Comparison of ENCODE assay signal across 1 cellular context in genomic region chr7:126185959-126186580, GRCh38.
TF ChIP-seq lines count a peak whose summit lies in the region.

No MANE protein-coding gene starts in this region.

TF ChIP-seq in H1, 55 proteins besides CTCF, POLR2A, EP300 and RAD21 (continued from another document):
- no peak for TF ChIP-seq CHD7 (IDR thresholded peaks at IDR 0.05; ENCODE audit: insufficient replicate concordance, low read length)
- no peak for TF ChIP-seq NRF1 (IDR thresholded peaks at IDR 0.05; ENCODE audit: low read depth, low read length)
- no peak for TF ChIP-seq KDM5A (IDR thresholded peaks at IDR 0.05; ENCODE audit: low read length)
- no peak for TF ChIP-seq KDM4A (IDR thresholded peaks at IDR 0.05; ENCODE audit: low read depth, low read length, severe bottlenecking)
- no peak for TF ChIP-seq EZH2 (IDR thresholded peaks at IDR 0.05; ENCODE audit: low read depth, low read length, severe bottlenecking)
- TF ChIP-seq TAF1 (IDR thresholded peaks at IDR 0.05; ENCODE audit: low read depth, low read length) = no peak
- TF ChIP-seq BCL11A (IDR thresholded peaks at IDR 0.05; ENCODE audit: low read depth in 2 of 2, low read length in 2 of 2) = no peak
- TF ChIP-seq SAP30 (IDR thresholded peaks at IDR 0.05; ENCODE audit: insufficient read depth, insufficient replicate concordance, low read length) = no peak
